Comparison of ENCODE assay signal across 28 cellular contexts in genomic region chr14:27008187-27008586, GRCh38.
"Had no signal": no experiment of that assay in that cellular context is flagged by ENCODE, and none has a peak within 500 bp of the region (broad histone marks: within the 10 kb centered on the region; RNA-seq: fewer than 3 reads in every experiment).

No MANE protein-coding gene starts in this region.

- ATAC-seq: Panc1, Right ventricle myocardium inferior, SK-N-SH treated with all-trans-retinoic acid at 6 μM for 48 hours had no signal

- H3K27ac ChIP-seq: PC-9, RWPE1, SJCRH30, SK-N-MC had no signal

- DNase-seq: Karpas-422, MM.1S, MV-4-11, NCI-H1092, NCI-H1105, NCI-H1417 treated with DMSO at 0.1 percent for 48 hours, NCI-H1436 treated with DMSO at 0.1 percent for 48 hours, NCI-H1694 treated with DMSO at 0.1 percent for 48 hours, NCI-H187 treated with DMSO at 0.1 percent for 48 hours, NCI-H2029, NCI-H2081, NCI-H2171 treated with DMSO at 0.1 percent for 48 hours, NCI-H2227 treated with DMSO at 0.1 percent for 48 hours, NCI-H345, NCI-H446, NCI-H510A treated with DMSO at 0.1 percent for 48 hours, NCI-H524 treated with DMSO at 0.1 percent for 48 hours, NCI-H526 treated with DMSO at 0.1 percent for 48 hours, NCI-H774, PC-9, SHP77, SIG-M5, SJCRH30 had no signal
